ENCODE assay signal across 21 cellular contexts in the genomic region with DNA sequence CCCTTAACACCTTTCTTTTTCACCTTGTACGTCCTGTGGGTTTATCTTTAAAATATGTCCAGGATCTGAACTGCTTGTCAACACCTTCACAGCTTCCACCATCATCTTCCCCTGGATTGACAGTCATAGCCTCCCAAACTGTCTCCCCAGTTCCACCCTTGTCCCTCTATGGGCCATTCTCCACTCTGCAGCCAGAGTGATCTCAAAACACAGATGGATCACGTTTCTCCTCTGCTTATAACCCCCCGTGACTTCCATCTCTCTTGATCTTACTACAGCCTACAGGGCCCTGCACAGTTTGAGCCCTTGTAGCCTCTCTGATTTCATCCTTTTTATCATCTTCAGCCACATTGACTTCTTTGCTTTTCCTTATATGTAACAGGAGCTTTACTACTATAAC. TPM values are rescaled to one million over a fixed set of nuclear protein-coding genes. Genes with fewer than 3 reads are reported as not detected.
"Had no signal": no experiment of that assay in that cellular context is flagged by ENCODE, and none has a peak within 500 bp of the region (broad histone marks: within the 10 kb centered on the region; RNA-seq: fewer than 3 reads in every experiment).

No MANE protein-coding gene starts in this region.

- H3K4me3 ChIP-seq: coronary artery, gastroesophageal sphincter, heart right ventricle, testis, upper lobe of right lung had no signal

- H3K9me3 Mint-ChIP-seq: activated B cell treated with CpG ODN at 0.5 μM for 24 hours; activated CD8-positive, alpha-beta T cell treated with anti-CD3 and anti-CD28 coated beads for 36 hours; activated naive CD4-positive, alpha-beta T cell treated with anti-CD3 and anti-CD28 coated beads for 36 hours; activated T-cell treated with anti-CD3 and anti-CD28 coated beads, Interleukin-2, amount 50 U/mL, for 4 hours; central memory CD8-positive, alpha-beta T cell; immature natural killer cell; stimulated activated effector memory CD8-positive, alpha-beta T cell treated with anti-CD3 and anti-CD28 coated beads, Interleukin-12 subunit alpha, Interleukin-12 subunit beta, amount 100 ng/mL, for 72 hours had no signal

- H3K27me3 ChIP-seq: testis had no signal

- H3K36me3 Mint-ChIP-seq: brain; immature natural killer cell; stimulated activated effector memory CD8-positive, alpha-beta T cell treated with anti-CD3 and anti-CD28 coated beads, Interleukin-12 subunit alpha, Interleukin-12 subunit beta, amount 100 ng/mL, for 72 hours had no signal

- H3K4me3 Mint-ChIP-seq: activated B cell treated with CpG ODN at 0.5 μM for 24 hours; activated CD8-positive, alpha-beta T cell treated with anti-CD3 and anti-CD28 coated beads for 36 hours; activated naive CD4-positive, alpha-beta T cell treated with anti-CD3 and anti-CD28 coated beads for 36 hours; activated T-cell treated with anti-CD3 and anti-CD28 coated beads, Interleukin-2, amount 50 U/mL, for 4 hours; brain; central memory CD8-positive, alpha-beta T cell; immature natural killer cell; stimulated activated effector memory CD8-positive, alpha-beta T cell treated with anti-CD3 and anti-CD28 coated beads, Interleukin-12 subunit alpha, Interleukin-12 subunit beta, amount 100 ng/mL, for 72 hours had no signal

- H3K27ac Mint-ChIP-seq: activated B cell treated with CpG ODN at 0.5 μM for 24 hours; activated CD8-positive, alpha-beta T cell treated with anti-CD3 and anti-CD28 coated beads for 36 hours; activated naive CD4-positive, alpha-beta T cell treated with anti-CD3 and anti-CD28 coated beads for 36 hours had no signal

- H3K27ac ChIP-seq: coronary artery, gastroesophageal sphincter, heart right ventricle, parathyroid adenoma, testis, upper lobe of right lung had no signal

- DNase-seq: activated B cell treated with CpG ODN at 0.5 μM for 24 hours; activated CD4-positive, alpha-beta T cell treated with anti-CD3 and anti-CD28 coated beads for 4 hours; activated CD8-positive, alpha-beta T cell treated with anti-CD3 and anti-CD28 coated beads for 36 hours; activated naive CD4-positive, alpha-beta T cell treated with anti-CD3 and anti-CD28 coated beads for 36 hours; activated T-cell treated with anti-CD3 and anti-CD28 coated beads, Interleukin-2, amount 50 U/mL, for 4 hours; erythroblast; heart right ventricle; immature natural killer cell; kidney glomerular epithelial cell; left ventricle myocardium superior; stimulated activated CD4-positive, alpha-beta T cell treated with anti-CD3 and anti-CD28 coated beads, Interleukin-4, amount 100 ng/mL, for 24 hours; testis; upper lobe of right lung had no signal

- H3K9me3 ChIP-seq: gastroesophageal sphincter, heart right ventricle, testis, upper lobe of right lung had no signal

- H3K36me3 ChIP-seq: gastroesophageal sphincter, heart right ventricle, upper lobe of right lung had no signal

- ATAC-seq: activated CD8-positive, alpha-beta T cell treated with anti-CD3 and anti-CD28 coated beads for 36 hours; activated T-cell treated with anti-CD3 and anti-CD28 coated beads, Interleukin-2, amount 50 U/mL, for 4 hours; gastroesophageal sphincter; heart right ventricle; left ventricle myocardium superior; sciatic nerve; stimulated activated effector memory CD8-positive, alpha-beta T cell treated with anti-CD3 and anti-CD28 coated beads, Interleukin-12 subunit alpha, Interleukin-12 subunit beta, amount 100 ng/mL, for 72 hours; upper lobe of right lung had no signal

RNA-seq across cellular contexts. Expression of a gene that starts 4.3 kb away (rescaled TPM):
- total RNA-seq: activated B cell treated with CpG ODN at 0.5 μM for 24 hours; activated naive CD4-positive, alpha-beta T cell treated with anti-CD3 and anti-CD28 coated beads for 36 hours; mononuclear cell; upper lobe of right lung had no signal

RNA-seq across cellular contexts. Expression of a gene that starts 38.9 kb away (rescaled TPM):
- total RNA-seq: activated B cell treated with CpG ODN at 0.5 μM for 24 hours; activated naive CD4-positive, alpha-beta T cell treated with anti-CD3 and anti-CD28 coated beads for 36 hours had no signal
